ENCODE assay signal across 2 cellular contexts in genomic region chr5:132505641-132506040, GRCh38.
TF ChIP-seq lines count a peak whose summit lies in the region.

No MANE protein-coding gene starts in this region.

TF ChIP-seq in IMR-90, 13 proteins besides CTCF, POLR2A, EP300 and RAD21:
- TF ChIP-seq RFX5 (IDR thresholded peaks at IDR 0.05; ENCODE audit: low read depth, low read length) (no peak), CHD1 (IDR thresholded peaks at IDR 0.05; ENCODE audit: low read depth, low read length) (no peak), FOS (IDR thresholded peaks at IDR 0.05; ENCODE audit: low read depth, low read length) (no peak), CEBPB (IDR thresholded peaks at IDR 0.05; ENCODE audit: low read depth, low read length) (no peak), RCOR1 (IDR thresholded peaks at IDR 0.05; ENCODE audit: insufficient replicate concordance, low read length) (no peak), MAZ (IDR thresholded peaks at IDR 0.05; ENCODE audit: borderline replicate concordance, low read depth, low read length) (no peak), USF2 (IDR thresholded peaks at IDR 0.05; ENCODE audit: low read depth, low read length) (no peak), MXI1 (IDR thresholded peaks at IDR 0.05; ENCODE audit: borderline replicate concordance, low read depth, low read length) (no peak), SMC3 (IDR thresholded peaks at IDR 0.05; ENCODE audit: low read depth, low read length) (no peak), ELK1 (IDR thresholded peaks at IDR 0.05; ENCODE audit: borderline replicate concordance, low read depth, low read length) (no peak), NFE2L2 (IDR thresholded peaks at IDR 0.05; ENCODE audit: low read depth, low read length) (no peak), BHLHE40 (IDR thresholded peaks at IDR 0.05; ENCODE audit: low read depth, low read length) (no peak), MAFK (IDR thresholded peaks at IDR 0.05; ENCODE audit: low read depth, low read length) (no peak)

TF ChIP-seq in K562, 482 proteins besides CTCF, POLR2A, EP300 and RAD21:
- no peak for TF ChIP-seq CREBBP (IDR thresholded peaks at IDR 0.05; ENCODE audit: low read depth, low read length)
- TF ChIP-seq HDAC3 (IDR thresholded peaks at IDR 0.05; ENCODE audit: borderline replicate concordance, partially characterized antibody): no peak
- TF ChIP-seq MITF (IDR thresholded peaks at IDR 0.05): no peak
- no peak for TF ChIP-seq CREB3L1 (IDR thresholded peaks at IDR 0.05; ENCODE audit: borderline replicate concordance, low read depth)
- no peak for TF ChIP-seq PHTF2 (CRISPR knock-in tag; IDR thresholded peaks at IDR 0.05)
- TF ChIP-seq CTCFL (IDR thresholded peaks at IDR 0.05; ENCODE audit: borderline replicate concordance, insufficient read depth, low read depth, low read length, poor library complexity, severe bottlenecking): no peak
- TF ChIP-seq ZNF668 (CRISPR knock-in tag; IDR thresholded peaks at IDR 0.05): no peak
- TF ChIP-seq ZNF239 (CRISPR knock-in tag; IDR thresholded peaks at IDR 0.05): no peak
- no peak for TF ChIP-seq ZNF444 (CRISPR knock-in tag; IDR thresholded peaks at IDR 0.05)
- no peak for TF ChIP-seq KAT8 (IDR thresholded peaks at IDR 0.05; ENCODE audit: low read depth)
